9 cellular contexts compared by ENCODE assay signal in genomic region chrX:100368167-100368566, GRCh38. TPM values are rescaled to one million over a fixed set of nuclear protein-coding genes. Genes with fewer than 3 reads are reported as not detected.
DNase-seq lines count a peak whose midpoint lies in the region; ATAC-seq, FAIRE-seq and TF ChIP-seq lines count a peak whose summit lies in the region.
"Had no signal": no experiment of that assay in that cellular context is flagged by ENCODE, and none has a peak within 500 bp of the region (broad histone marks: within the 10 kb centered on the region; RNA-seq: fewer than 3 reads in every experiment).

No MANE protein-coding gene starts in this region.

- peak; percentile 86 for ATAC-seq in HCT116
- ATAC-seq in gastroesophageal sphincter = no peak
- no peak for ATAC-seq in HG03354 (IDR thresholded peaks at IDR 0.05; ENCODE audit: poor library complexity, severe bottlenecking, unreplicated experiment)
- no peak for ATAC-seq in T-helper 17 cell

- H2AFZ ChIP-seq in HCT116 (ENCODE audit: low read depth, low read length, poor library complexity, severe bottlenecking) = no peak overlapping the region

- intact Hi-C loops in HCT116 (cut with micrococcal nuclease) (loop anchor here (2.0 kb wide), 1 partner anchor 45 kb away; no protein-coding TSS in a partner anchor), kidney (cut with DNase I) (no loop called here)

- H3K27me3 ChIP-seq in HCT116 (ENCODE audit: insufficient read depth, low read length) (peaks cover 3% of the 10 kb centered on the region; the same call in 1 of the 2 replicates), liver (ENCODE audit: control insufficient read depth in 4 of 4, insufficient read depth in 4 of 4, low read length in 3 of 4) (peaks cover 0 to 3% (median 0%) of the 10 kb centered on the region in 4 donors), gastroesophageal sphincter (no peaks in the 10 kb centered on the region)

- BruUV-seq in HCT116 (replicated peaks; lab: Mats Ljungman, UMichigan) = no TSS peak

- no peak overlapping the region for H3K4me3 ChIP-seq in HCT116 (replicated peaks in 1 of 2; ENCODE audit: low read depth in 1 of 2, low read length in 2 of 2)
- H3K4me3 ChIP-seq in liver (ENCODE audit: low read depth in 1 of 3, low read length in 3 of 3) = no peak overlapping the region
- H3K4me3 ChIP-seq in gastroesophageal sphincter = no peak overlapping the region
- no peak overlapping the region for H3K4me3 ChIP-seq in kidney (ENCODE audit: low read length in 2 of 2)

- TF ChIP-seq EP300 in gastroesophageal sphincter (IDR thresholded peaks at IDR 0.05) = no peak

- H3K4me2 ChIP-seq in HCT116 (ENCODE audit: low read length) = no peak overlapping the region

- TF ChIP-seq RAD21 in HCT116 (IDR thresholded peaks at IDR 0.05; ENCODE audit: low read depth) (peak; percentile 38; the same call in 1 of the 2 replicates), liver (IDR thresholded peaks at IDR 0.05) (peak; percentile 64 to 73)

- TF ChIP-seq CTCF in HCT116 (IDR thresholded peaks at IDR 0.05 in 2 of 3, conservative IDR thresholded peaks at IDR 0.05 in 1 of 3; ENCODE audit: borderline replicate concordance in 1 of 3, insufficient read depth in 1 of 3, low read depth in 2 of 3, low read length in 2 of 3) (peak; percentile 7 to 47 (median 44); a peak in 4 of 6 replicates), liver (IDR thresholded peaks at IDR 0.05; ENCODE audit: low read depth, low read length, missing input control) (peak; percentile 40), gastroesophageal sphincter (IDR thresholded peaks at IDR 0.05) (peak in 1 of 4 experiments; percentile 26), kidney (IDR thresholded peaks at IDR 0.05; ENCODE audit: borderline replicate concordance, extremely low read depth, insufficient read depth) (no peak)

- H3K9me3 ChIP-seq in HCT116 (ENCODE audit: control insufficient read depth in 1 of 2, insufficient read depth in 1 of 2, low read depth in 1 of 2, low read length in 2 of 2) = no peaks in the 10 kb centered on the region
- no peaks in the 10 kb centered on the region for H3K9me3 ChIP-seq in liver (ENCODE audit: control insufficient read depth in 4 of 4, low read length in 3 of 4)
- H3K9me3 ChIP-seq in gastroesophageal sphincter = no peaks in the 10 kb centered on the region
- H3K9me3 ChIP-seq in kidney (ENCODE audit: control insufficient read depth in 1 of 2, low read length in 2 of 2) = no peaks in the 10 kb centered on the region
- H3K9me3 ChIP-seq in T-helper 17 cell (ENCODE audit: control insufficient read depth, low read length, poor library complexity, severe bottlenecking) = no peaks in the 10 kb centered on the region

- H3K4me1 ChIP-seq in HCT116 (ENCODE audit: control insufficient read depth in 1 of 2, insufficient read depth in 2 of 2, low read length in 2 of 2) = no peaks in the 10 kb centered on the region
- peaks cover 0 to 3% (median 0%) of the 10 kb centered on the region in 4 donors for H3K4me1 ChIP-seq in liver (ENCODE audit: control insufficient read depth in 4 of 4, insufficient read depth in 4 of 4, low read length in 3 of 4)
- H3K4me1 ChIP-seq in gastroesophageal sphincter = no peaks in the 10 kb centered on the region
- H3K4me1 ChIP-seq in kidney (ENCODE audit: control insufficient read depth in 1 of 2, insufficient read depth in 1 of 2, low read depth in 1 of 2, low read length in 2 of 2) = no peaks in the 10 kb centered on the region

- CTCF ChIA-PET in HCT116 (lab: Charles Lee) = interaction anchor here (0.6 to 2.0 kb wide), 6 partner anchors 9 to 126 kb away, joined by 3 to 42 read pairs (median 6); no protein-coding TSS in a partner anchor

- no peaks in the 10 kb centered on the region for H3K9me2 ChIP-seq in HCT116 (ENCODE audit: insufficient read depth)

- no peak overlapping the region for H3K9ac ChIP-seq in HCT116 (ENCODE audit: low read length)
- H3K9ac ChIP-seq in liver (ENCODE audit: low read depth in 1 of 2, low read length in 2 of 2) = no peak overlapping the region
- H3K9ac ChIP-seq in kidney (ENCODE audit: low read length in 2 of 2) = no peak overlapping the region

- FAIRE-seq in kidney (lab: Jason Lieb, UNC) = no peak

- no peaks in the 10 kb centered on the region for H3K4me1 Mint-ChIP-seq in T-helper 17 cell

- no peaks in the 10 kb centered on the region for H3K79me2 ChIP-seq in HCT116 (ENCODE audit: insufficient read depth, low read length)

- POLR2A ChIA-PET in HCT116 (lab: Charles Lee) = no interaction called here

- H3K4me3 Mint-ChIP-seq in T-helper 17 cell = no peak overlapping the region

- TF ChIP-seq POLR2A in HCT116 (IDR thresholded peaks at IDR 0.05; ENCODE audit: borderline replicate concordance, extremely low read depth, insufficient read depth, insufficient read length) (no peak), gastroesophageal sphincter (IDR thresholded peaks at IDR 0.05) (no peak)

- no peaks in the 10 kb centered on the region for H3K36me3 Mint-ChIP-seq in T-helper 17 cell (ENCODE audit: low read depth)

- no peaks in the 10 kb centered on the region for H4K20me1 ChIP-seq in HCT116 (ENCODE audit: insufficient read depth)

- DNase-seq in ELF-1 (ENCODE audit: low read depth, low spot score) (peak; percentile 58), HCT116 (ENCODE audit: low read depth, low spot score) (peak; percentile 4), SW480 (ENCODE audit: low spot score) (peak; percentile 66), kidney (no peak), T-helper 17 cell (no peak)
- DNase-seq: stimulated activated CD4-positive, alpha-beta T cell treated with anti-CD3 and anti-CD28 coated beads, Interleukin-4, amount 100 ng/mL, for 1 hour had no signal

- H3K27ac ChIP-seq in HCT116 (ENCODE audit: low read depth, low read length) (no peak overlapping the region), liver (ENCODE audit: low read depth in 1 of 2, low read length in 2 of 2) (no peak overlapping the region), gastroesophageal sphincter (no peak overlapping the region), kidney (ENCODE audit: low read depth in 2 of 2, low read length in 2 of 2) (no peak overlapping the region)

- H3K27ac Mint-ChIP-seq in T-helper 17 cell = no peak overlapping the region

- RAD21 ChIA-PET in HCT116 (lab: Charles Lee; ENCODE audit: low non-redundant PET in 1 of 2, low total read pairs in 2 of 2, uncharacterized antibody in 2 of 2, unreplicated experiment in 2 of 2) = interaction anchor here (0.8 to 0.9 kb wide), 3 partner anchors 45 to 303 kb away, joined by 3 to 5 read pairs (median 4); no protein-coding TSS in a partner anchor

- H3K27me3 Mint-ChIP-seq in T-helper 17 cell = no peaks in the 10 kb centered on the region

- H3K36me3 ChIP-seq in HCT116 (ENCODE audit: control insufficient read depth in 1 of 2, insufficient read depth in 2 of 2, low read length in 2 of 2) (no peaks in the 10 kb centered on the region), liver (ENCODE audit: control insufficient read depth in 4 of 4, insufficient read depth in 3 of 4, low read depth in 1 of 4, low read length in 3 of 4) (no peaks in the 10 kb centered on the region), gastroesophageal sphincter (no peaks in the 10 kb centered on the region), kidney (ENCODE audit: control insufficient read depth in 1 of 2, insufficient read depth in 2 of 2, low read length in 2 of 2) (no peaks in the 10 kb centered on the region)

TF ChIP-seq in HCT116, 20 proteins besides CTCF, POLR2A, EP300 and RAD21 (continues in another document):
- TF ChIP-seq ATF3 (IDR thresholded peaks at IDR 0.05) (no peak), CEBPB (IDR thresholded peaks at IDR 0.05; ENCODE audit: low read depth) (no peak), ZFX (IDR thresholded peaks at IDR 0.05) (no peak), POLR2AphosphoS5 (IDR thresholded peaks at IDR 0.05; ENCODE audit: low read depth, low read length) (no peak), ELF1 (IDR thresholded peaks at IDR 0.05; ENCODE audit: borderline replicate concordance, low read depth) (no peak), SP1 (IDR thresholded peaks at IDR 0.05; ENCODE audit: low read depth) (no peak), SIN3A (IDR thresholded peaks at IDR 0.05; ENCODE audit: low read depth) (no peak), TCF7L2 (IDR thresholded peaks at IDR 0.05; ENCODE audit: borderline replicate concordance, extremely low read depth, insufficient read depth, insufficient read length) (no peak)

TF ChIP-seq in liver, 16 proteins besides CTCF, POLR2A, EP300 and RAD21 (continues in another document):
- no peak for TF ChIP-seq HNF4G (IDR thresholded peaks at IDR 0.05)
- TF ChIP-seq GABPA (IDR thresholded peaks at IDR 0.05 in 1 of 2, conservative IDR thresholded peaks at IDR 0.05 in 1 of 2) = no peak
- no peak for TF ChIP-seq REST (IDR thresholded peaks at IDR 0.05)

RNA-seq across cellular contexts. Expression of gene PCDH19, which starts 41.9 kb away (rescaled TPM):
- total RNA-seq in HCT116 (2021; ENCODE audit: unreplicated experiment) = 0.32 TPM
- polyA plus RNA-seq in HCT116 (2012) = 0.06 and 0.07 TPM in 2 replicates
- under 1 TPM in 1 of 2 donors, not detected in 1; 0.17 TPM for total RNA-seq in liver
- polyA plus RNA-seq in liver = under 1 TPM; 0.03 to 0.44 TPM
- 1 to 10 TPM in 3 of 4 donors, under 1 TPM in 1; 0.62 to 1.7 (median 1.4) TPM for total RNA-seq in gastroesophageal sphincter
- total RNA-seq in kidney = 0.66 TPM
- polyA plus RNA-seq in kidney (ENCODE audit: insufficient read depth, low read depth, low replicate concordance) = 0.75 TPM
- under 1 TPM in 1 of 2 donors, not detected in 1; 0.03 TPM for total RNA-seq in T-helper 17 cell

Comparison
In these comparisons a context has a peak if more than half of its experiments do, and no peak if none do; other contexts are left out.
1. DNase-seq: peak in ELF-1 (single experiment), HCT116 (single experiment) and SW480 (single experiment); none in kidney (single experiment) and T-helper 17 cell (0 of 3).